Comparison of ENCODE assay signal across 22 cellular contexts in genomic region chr7:72069263-72069662, GRCh38.
"Had no signal": no experiment of that assay in that cellular context is flagged by ENCODE, and none has a peak within 500 bp of the region (broad histone marks: within the 10 kb centered on the region; RNA-seq: fewer than 3 reads in every experiment).

No MANE protein-coding gene starts in this region.

- H3K36me3 ChIP-seq: breast epithelium, prostate gland, thyroid gland, uterus had no signal

- H3K4me3 ChIP-seq: breast epithelium, prostate gland, skin epidermis, thyroid gland, uterus had no signal

- H3K36me3 Mint-ChIP-seq: stimulated activated naive B cell treated with anti-CD40 and anti-IgM and Interleukin-4, amounts not matched to agents 10 μg/mL and 1 μg/mL and 100 μg/mL, for 72 hours had no signal

- H3K27ac Mint-ChIP-seq: activated T-helper 1 cell treated with anti-CD3 and anti-CD28 coated beads, Interleukin-12 subunit alpha, Interleukin-12 subunit beta, Interleukin-2, Interleukin-4 antibody, amounts not matched to agents 30 ng/mL and 10 ng/mL and 1 ng/mL, durations not matched to agents 14 hours and 24 hours and 36 hours; dendritic cell treated with granulocyte-macrophage colony-stimulating factor and Interleukin-4, amounts not matched to agents 40 ng/mL and 50 ng/mL, for 4 days; naive thymus-derived CD8-positive, alpha-beta T cell; stimulated activated naive B cell treated with anti-CD40 and anti-IgM and Interleukin-4, amounts not matched to agents 10 μg/mL and 1 μg/mL and 100 μg/mL, for 72 hours had no signal

- ATAC-seq: left lobe of liver; naive thymus-derived CD8-positive, alpha-beta T cell; right cardiac atrium; stimulated activated naive B cell treated with anti-CD40 and anti-IgM and Interleukin-4, amounts not matched to agents 10 μg/mL and 1 μg/mL and 100 μg/mL, for 72 hours had no signal

- H3K4me1 Mint-ChIP-seq: naive thymus-derived CD8-positive, alpha-beta T cell; stimulated activated naive B cell treated with anti-CD40 and anti-IgM and Interleukin-4, amounts not matched to agents 10 μg/mL and 1 μg/mL and 100 μg/mL, for 72 hours had no signal

- H3K4me1 ChIP-seq: breast epithelium, prostate gland, thyroid gland, uterus had no signal

- H3K27me3 ChIP-seq: breast epithelium, thyroid gland, uterus had no signal

- H3K27me3 Mint-ChIP-seq: dendritic cell treated with granulocyte-macrophage colony-stimulating factor and Interleukin-4, amounts not matched to agents 40 ng/mL and 50 ng/mL, for 4 days; stimulated activated naive B cell treated with anti-CD40 and anti-IgM and Interleukin-4, amounts not matched to agents 10 μg/mL and 1 μg/mL and 100 μg/mL, for 72 hours had no signal

- H3K27ac ChIP-seq: breast epithelium, prostate gland, skin epidermis, thyroid gland, uterus had no signal

- H3K4me3 Mint-ChIP-seq: activated T-helper 1 cell treated with anti-CD3 and anti-CD28 coated beads, Interleukin-12 subunit alpha, Interleukin-12 subunit beta, Interleukin-2, Interleukin-4 antibody, amounts not matched to agents 30 ng/mL and 10 ng/mL and 1 ng/mL, durations not matched to agents 14 hours and 24 hours and 36 hours; dendritic cell treated with granulocyte-macrophage colony-stimulating factor and Interleukin-4, amounts not matched to agents 40 ng/mL and 50 ng/mL, for 4 days; naive thymus-derived CD8-positive, alpha-beta T cell; stimulated activated naive B cell treated with anti-CD40 and anti-IgM and Interleukin-4, amounts not matched to agents 10 μg/mL and 1 μg/mL and 100 μg/mL, for 72 hours had no signal

- DNase-seq: activated CD4-positive, CD25-positive, alpha-beta regulatory T cell treated with anti-CD3 and anti-CD28 coated beads, Interleukin-2, amount 50 U/mL, for 72 hours; activated naive CD4-positive, alpha-beta T cell; anterior cingulate cortex; effector memory CD4-positive, alpha-beta T cell; foreskin melanocyte; head of caudate nucleus; mammary epithelial cell; naive thymus-derived CD8-positive, alpha-beta T cell; nucleus accumbens; right cardiac atrium; stimulated activated CD4-positive, alpha-beta T cell treated with anti-CD3 and anti-CD28 coated beads, Interleukin-15, amount 100 ng/mL, for 24 hours; stimulated activated CD4-positive, alpha-beta T cell treated with anti-CD3 and anti-CD28 coated beads, Interleukin-4, amount 100 ng/mL, for 1 hour; stimulated activated naive B cell treated with anti-CD40 and anti-IgM and Interleukin-4, amounts not matched to agents 10 μg/mL and 1 μg/mL and 100 μg/mL, for 72 hours; T-helper 9 cell; thyroid gland; uterus had no signal

- H3K9me3 ChIP-seq: prostate gland, thyroid gland, uterus had no signal
